ENCODE assay signal across 8 cellular contexts in genomic region chr2:208819190-208819589, GRCh38.
"Had no signal": no experiment of that assay in that cellular context is flagged by ENCODE, and none has a peak within 500 bp of the region (broad histone marks: within the 10 kb centered on the region; RNA-seq: fewer than 3 reads in every experiment).

No MANE protein-coding gene starts in this region.

- H3K9me3 ChIP-seq: HAP-1 had no signal

- H3K4me1 ChIP-seq: HAP-1 had no signal

- DNase-seq: GOT3, H7, HFFc6 had no signal

- H3K27ac ChIP-seq: HL-60 had no signal

- H3K4me3 Mint-ChIP-seq: HFFc6, IgD-negative memory B cell had no signal

- ATAC-seq: HCT116, HepG2 had no signal

- H3K4me1 Mint-ChIP-seq: IgD-negative memory B cell had no signal

- H3K27me3 Mint-ChIP-seq: IgD-negative memory B cell had no signal

- H3K4me3 ChIP-seq: HAP-1 had no signal

- H3K27ac Mint-ChIP-seq: HFFc6, IgD-negative memory B cell had no signal

- H3K36me3 Mint-ChIP-seq: IgD-negative memory B cell had no signal

- H3K36me3 ChIP-seq: HAP-1 had no signal
